8 cellular contexts compared by ENCODE assay signal in the genomic region with DNA sequence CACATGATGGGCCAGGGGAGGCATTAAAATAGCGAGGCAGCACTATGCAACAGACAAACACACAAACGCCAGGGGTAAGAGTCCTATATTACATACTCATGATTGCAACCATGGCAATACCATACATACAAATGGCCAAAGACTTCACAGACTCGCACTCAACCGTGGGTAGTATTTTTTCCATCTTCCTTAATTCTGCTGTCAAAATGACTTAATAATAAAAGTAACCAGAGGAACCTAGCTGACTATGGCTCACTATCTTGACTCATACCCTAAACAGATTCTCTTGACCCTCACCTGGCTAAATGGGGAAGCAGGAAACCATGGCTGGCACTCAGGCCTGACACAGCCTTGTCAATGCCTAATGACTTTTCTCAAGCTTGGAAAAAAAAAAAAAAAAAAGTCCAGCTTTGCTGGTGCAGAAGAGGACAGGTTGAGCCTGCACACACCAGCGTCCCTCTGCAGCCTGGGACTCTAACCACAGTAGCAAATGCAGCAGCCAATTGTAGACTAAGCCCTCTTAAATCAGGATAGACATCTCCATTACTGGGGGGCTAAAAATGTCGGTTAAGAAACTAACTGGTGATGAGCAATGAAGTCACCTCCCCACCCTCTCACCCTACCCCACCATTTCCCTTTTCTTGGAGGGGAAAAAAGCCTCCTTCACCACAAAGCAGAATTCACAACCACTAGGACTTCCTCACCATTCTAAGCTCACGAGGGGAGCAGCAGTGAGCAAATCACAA. TPM values are rescaled to one million over a fixed set of nuclear protein-coding genes. Genes with fewer than 3 reads are reported as not detected.
DNase-seq lines count a peak whose midpoint lies in the region; ATAC-seq and TF ChIP-seq lines count a peak whose summit lies in the region.

No MANE protein-coding gene starts in this region.

- H4K20me1 ChIP-seq in SK-N-SH (ENCODE audit: insufficient read depth), result peaks cover 95% of the 10 kb centered on the region

- WGBS in SK-N-SH (ENCODE audit: low lambda C conversion rate), result 94% methylated on average over 7 of the region's 7 CpGs

- no peak for TF ChIP-seq RAD21 in SK-N-SH (IDR thresholded peaks at IDR 0.05; ENCODE audit: low read length)

- POLR2A ChIA-PET in SK-N-SH (lab: Yijun Ruan, JAX), result no interaction called here

- no peaks in the 10 kb centered on the region for H3K36me3 ChIP-seq in SK-N-SH (replicated peaks in 1 of 2; ENCODE audit: control insufficient read depth in 1 of 2, insufficient read depth in 2 of 2, low read length in 1 of 2)
- no peaks in the 10 kb centered on the region for H3K36me3 ChIP-seq in SJCRH30

- H3K4me2 ChIP-seq in SK-N-SH, result no peak overlapping the region

- H3K79me2 ChIP-seq in SK-N-SH (ENCODE audit: insufficient read depth), result peaks cover 98% of the 10 kb centered on the region

- TF ChIP-seq CTCF in SK-N-SH (IDR thresholded peaks at IDR 0.05), result no peak

- H3K27ac ChIP-seq in SK-N-SH (ENCODE audit: low read depth in 2 of 2, low read length in 1 of 2) (peak overlapping the region; percentile 0 to 23; a peak in 2 of 4 replicates), SJCRH30 (no peak overlapping the region)

- H2AFZ ChIP-seq in SK-N-SH (ENCODE audit: low read depth), result no peak overlapping the region

- H3K9me3 ChIP-seq in SK-N-SH (no peaks in the 10 kb centered on the region), SJCRH30 (replicated peaks) (no peaks in the 10 kb centered on the region)

- H3K27me3 ChIP-seq in SK-N-SH (ENCODE audit: insufficient read depth) (no peaks in the 10 kb centered on the region), SJCRH30 (no peaks in the 10 kb centered on the region)

- DNase-seq in CD1c-positive myeloid dendritic cell (ENCODE audit: extremely low spot score) (peak; percentile 88), SK-N-SH (no peak), kidney tubule cell (ENCODE audit: low spot score) (peak; percentile 82), SJCRH30 (no peak), globus pallidus (ENCODE audit: low spot score) (no peak), NCI-H2029 treated with DMSO at 0.1 percent for 48 hours (lab: John Stamatoyannopoulos, UW) (no peak), cerebellum (ENCODE audit: low spot score) (no peak)

- H3K4me1 ChIP-seq in SK-N-SH (ENCODE audit: control insufficient read depth in 1 of 2, insufficient read depth in 2 of 2, low read depth in 1 of 2, low read length in 1 of 2) (peaks cover 10 to 52% of the 10 kb centered on the region in 2 experiments; a peak in 3 of 4 replicates), SJCRH30 (peaks cover 12% of the 10 kb centered on the region)

- H3K4me3 ChIP-seq in SK-N-SH (ENCODE audit: low read depth in 2 of 2, low read length in 1 of 2), result no peak overlapping the region
- no peak overlapping the region for H3K4me3 ChIP-seq in SJCRH30

- no peak for TF ChIP-seq EP300 in SK-N-SH (IDR thresholded peaks at IDR 0.05; ENCODE audit: borderline replicate concordance in 1 of 2, low read depth in 1 of 2, low read length in 1 of 2)

- no peaks in the 10 kb centered on the region for H3K9me2 ChIP-seq in SK-N-SH

- ATAC-seq in GM21423 (IDR thresholded peaks at IDR 0.05; ENCODE audit: unreplicated experiment), result peak; percentile 35

- no peak overlapping the region for H3K9ac ChIP-seq in SK-N-SH

- peaks cover under 1% of the 10 kb centered on the region for H3F3A ChIP-seq in SK-N-SH (replicated peaks; ENCODE audit: insufficient read depth)

- CTCF ChIA-PET in SK-N-SH (lab: Yijun Ruan, JAX), result interaction anchor here (1.0 to 1.9 kb wide), 2 partner anchors 30 to 44 kb away, joined by 4 to 6 read pairs; no protein-coding TSS in a partner anchor

TF ChIP-seq in SK-N-SH, 30 proteins besides CTCF, POLR2A, EP300 and RAD21:
- TF ChIP-seq TCF12 (IDR thresholded peaks at IDR 0.05) (peak; percentile 57), TEAD4 (IDR thresholded peaks at IDR 0.05; ENCODE audit: borderline replicate concordance, insufficient read depth) (no peak)

RNA-seq across cellular contexts. Expression of a gene that starts 23.1 kb away (rescaled TPM):
- 53.2 and 105 TPM in 2 replicates for polyA plus RNA-seq in SK-N-SH (2012; rRNA removed)
- 68.1 and 147 TPM in 2 replicates for polyA plus RNA-seq in SK-N-SH (2012; cell fraction: cytosol; rRNA removed)
- polyA plus RNA-seq in SK-N-SH (2012; cell fraction: nucleus; rRNA removed), result 66.6 and 79.5 TPM in 2 replicates
- total RNA-seq in SJCRH30 (2014; rRNA removed; shearing (Covaris generic)), result 30.1 and 37.8 TPM in 2 replicates
- 23.0 TPM for total RNA-seq in cerebellum

RNA-seq across cellular contexts. Expression of a gene that starts 26.0 kb away (rescaled TPM):
- polyA plus RNA-seq in SK-N-SH (2012; rRNA removed), result 15.5 and 20.3 TPM in 2 replicates
- 2.6 and 5.5 TPM in 2 replicates for polyA plus RNA-seq in SK-N-SH (2012; cell fraction: cytosol; rRNA removed)
- polyA plus RNA-seq in SK-N-SH (2012; cell fraction: nucleus; rRNA removed), result 152 and 177 TPM in 2 replicates
- 0.28 and 0.95 TPM in 2 replicates for total RNA-seq in SJCRH30 (2014; rRNA removed; shearing (Covaris generic))
- 8.2 TPM for total RNA-seq in cerebellum

Comparison
In these comparisons a context has a peak if more than half of its experiments do, and no peak if none do; other contexts are left out.
1. DNase-seq: peak in CD1c-positive myeloid dendritic cell (single experiment) and kidney tubule cell (single experiment); none in SK-N-SH (single experiment), SJCRH30 (0 of 2), globus pallidus (single experiment), NCI-H2029 treated with DMSO at 0.1 percent for 48 hours (single experiment) and cerebellum (single experiment).